13 cellular contexts compared by ENCODE assay signal in genomic region chr15:90819390-90819789, GRCh38. TPM values are rescaled to one million over a fixed set of nuclear protein-coding genes. Genes with fewer than 3 reads are reported as not detected.
DNase-seq lines count a peak whose midpoint lies in the region; ATAC-seq and TF ChIP-seq lines count a peak whose summit lies in the region.
"Had no signal": no experiment of that assay in that cellular context is flagged by ENCODE, and none has a peak within 500 bp of the region (broad histone marks: within the 10 kb centered on the region; RNA-seq: fewer than 3 reads in every experiment).

No MANE protein-coding gene starts in this region.

- no peaks in the 10 kb centered on the region for H3K27me3 Mint-ChIP-seq in stimulated activated naive CD8-positive, alpha-beta T cell treated with anti-CD3 and anti-CD28 coated beads, Interleukin-15, Interleukin-2, amounts not matched to agents 100 ng/mL and 50 ng/mL, for 24 hours
- no peaks in the 10 kb centered on the region for H3K27me3 Mint-ChIP-seq in activated T-helper 2 cell treated with anti-CD3 and anti-CD28 coated beads, Interferon-gamma antibody, Interleukin-2, Interleukin-4, amounts not matched to agents 10 μg/mL and 5 μg/mL and 100 μg/mL, durations not matched to agents 14 hours and 24 hours and 36 hours (ENCODE audit: low read depth)

- H3K9me3 ChIP-seq in esophagus muscularis mucosa, result no peaks in the 10 kb centered on the region
- H3K9me3 ChIP-seq in ascending aorta, result no peaks in the 10 kb centered on the region
- H3K9me3 ChIP-seq: BE2C, left lung had no signal

- peaks cover 16% of the 10 kb centered on the region for H3K36me3 Mint-ChIP-seq in stimulated activated naive CD8-positive, alpha-beta T cell treated with anti-CD3 and anti-CD28 coated beads, Interleukin-15, Interleukin-2, amounts not matched to agents 100 ng/mL and 50 ng/mL, for 24 hours (ENCODE audit: low read depth)
- peaks cover 17% of the 10 kb centered on the region for H3K36me3 Mint-ChIP-seq in activated T-helper 2 cell treated with anti-CD3 and anti-CD28 coated beads, Interferon-gamma antibody, Interleukin-2, Interleukin-4, amounts not matched to agents 10 μg/mL and 5 μg/mL and 100 μg/mL, durations not matched to agents 14 hours and 24 hours and 36 hours (ENCODE audit: low read depth)

- TF ChIP-seq CTCF in esophagus muscularis mucosa (IDR thresholded peaks at IDR 0.05), result no peak
- TF ChIP-seq CTCF in ascending aorta (IDR thresholded peaks at IDR 0.05), result no peak

- no peak overlapping the region for H3K4me3 ChIP-seq in esophagus muscularis mucosa
- H3K4me3 ChIP-seq in ascending aorta, result no peak overlapping the region
- H3K4me3 ChIP-seq: cardiac muscle cell, left lung had no signal

- no peak for TF ChIP-seq POLR2A in esophagus muscularis mucosa (IDR thresholded peaks at IDR 0.05; ENCODE audit: low read depth)

- H3K27ac ChIP-seq in esophagus muscularis mucosa (replicated peaks in 1 of 4), result no peak overlapping the region
- no peak overlapping the region for H3K27ac ChIP-seq in ascending aorta
- H3K27ac ChIP-seq: cardiac muscle cell, KMS-11 had no signal

- H3K36me3 ChIP-seq in esophagus muscularis mucosa (no peaks in the 10 kb centered on the region), ascending aorta (no peaks in the 10 kb centered on the region)
- H3K36me3 ChIP-seq: BE2C, cardiac muscle cell, left lung had no signal

- no CpG with 5 or more reads among the region's 6 CpGs for WGBS in esophagus muscularis mucosa

- no peak overlapping the region for H3K4me3 Mint-ChIP-seq in stimulated activated naive CD8-positive, alpha-beta T cell treated with anti-CD3 and anti-CD28 coated beads, Interleukin-15, Interleukin-2, amounts not matched to agents 100 ng/mL and 50 ng/mL, for 24 hours
- H3K4me3 Mint-ChIP-seq in activated T-helper 2 cell treated with anti-CD3 and anti-CD28 coated beads, Interferon-gamma antibody, Interleukin-2, Interleukin-4, amounts not matched to agents 10 μg/mL and 5 μg/mL and 100 μg/mL, durations not matched to agents 14 hours and 24 hours and 36 hours (ENCODE audit: low read depth), result peak overlapping the region; percentile 13

- peak overlapping the region; percentile 52 for H3K27ac Mint-ChIP-seq in stimulated activated naive CD8-positive, alpha-beta T cell treated with anti-CD3 and anti-CD28 coated beads, Interleukin-15, Interleukin-2, amounts not matched to agents 100 ng/mL and 50 ng/mL, for 24 hours
- H3K27ac Mint-ChIP-seq in activated T-helper 2 cell treated with anti-CD3 and anti-CD28 coated beads, Interferon-gamma antibody, Interleukin-2, Interleukin-4, amounts not matched to agents 10 μg/mL and 5 μg/mL and 100 μg/mL, durations not matched to agents 14 hours and 24 hours and 36 hours, result peak overlapping the region; percentile 86

- H3K4me1 ChIP-seq in esophagus muscularis mucosa, result peaks cover 0 to 12% (median 11%) of the 10 kb centered on the region in 4 donors
- H3K4me1 ChIP-seq in ascending aorta, result no peaks in the 10 kb centered on the region

- H3K4me1 Mint-ChIP-seq in stimulated activated naive CD8-positive, alpha-beta T cell treated with anti-CD3 and anti-CD28 coated beads, Interleukin-15, Interleukin-2, amounts not matched to agents 100 ng/mL and 50 ng/mL, for 24 hours (ENCODE audit: low read depth), result peaks cover 52% of the 10 kb centered on the region
- peaks cover 60% of the 10 kb centered on the region for H3K4me1 Mint-ChIP-seq in activated T-helper 2 cell treated with anti-CD3 and anti-CD28 coated beads, Interferon-gamma antibody, Interleukin-2, Interleukin-4, amounts not matched to agents 10 μg/mL and 5 μg/mL and 100 μg/mL, durations not matched to agents 14 hours and 24 hours and 36 hours (ENCODE audit: low read depth)

- no peak for DNase-seq in stimulated activated naive CD8-positive, alpha-beta T cell treated with anti-CD3 and anti-CD28 coated beads, Interleukin-15, Interleukin-2, amounts not matched to agents 100 U/mL and 50 U/mL, for 24 hours
- no peak for DNase-seq in activated T-helper 2 cell treated with anti-CD3 and anti-CD28 coated beads, Interferon-gamma antibody, Interleukin-2, Interleukin-4, amounts not matched to agents 10 μg/mL and 5 μg/mL and 100 μg/mL, durations not matched to agents 14 hours and 24 hours and 36 hours (ENCODE audit: low spot score)
- DNase-seq in mesenteric fat pad (ENCODE audit: low spot score), result peak; percentile 43
- no peak for DNase-seq in esophagus muscularis mucosa (ENCODE audit: extremely low spot score)
- no peak for DNase-seq in ascending aorta (ENCODE audit: low spot score in 2 of 2)
- DNase-seq: BE2C; effector memory CD4-positive, alpha-beta T cell; NCI-H2171 treated with DMSO at 0.1 percent for 48 hours had no signal

- no peaks in the 10 kb centered on the region for H3K9me3 Mint-ChIP-seq in stimulated activated naive CD8-positive, alpha-beta T cell treated with anti-CD3 and anti-CD28 coated beads, Interleukin-15, Interleukin-2, amounts not matched to agents 100 ng/mL and 50 ng/mL, for 24 hours
- no peaks in the 10 kb centered on the region for H3K9me3 Mint-ChIP-seq in activated T-helper 2 cell treated with anti-CD3 and anti-CD28 coated beads, Interferon-gamma antibody, Interleukin-2, Interleukin-4, amounts not matched to agents 10 μg/mL and 5 μg/mL and 100 μg/mL, durations not matched to agents 14 hours and 24 hours and 36 hours

- no peaks in the 10 kb centered on the region for H3K27me3 ChIP-seq in esophagus muscularis mucosa
- no peaks in the 10 kb centered on the region for H3K27me3 ChIP-seq in ascending aorta
- H3K27me3 ChIP-seq: BE2C, cardiac muscle cell, left lung had no signal

- intact Hi-C loops in activated T-helper 2 cell treated with anti-CD3 and anti-CD28 coated beads, Interferon-gamma antibody, Interleukin-2, Interleukin-4, amounts not matched to agents 10 μg/mL and 5 μg/mL and 100 μg/mL, durations not matched to agents 14 hours and 24 hours and 36 hours (cut with micrococcal nuclease), result loop anchor here (5.0 kb wide), 2 partner anchors 68 to 172 kb away; no protein-coding TSS in a partner anchor
- intact Hi-C loops in esophagus muscularis mucosa (cut with DNase I) (no loop called here), ascending aorta (cut with DNase I) (no loop called here)

- no peak for ATAC-seq in stimulated activated naive CD8-positive, alpha-beta T cell treated with anti-CD3 and anti-CD28 coated beads, Interleukin-15, Interleukin-2, amounts not matched to agents 100 U/mL and 50 U/mL, for 24 hours
- ATAC-seq in GM18907 (IDR thresholded peaks at IDR 0.05; ENCODE audit: unreplicated experiment), result no peak
- ATAC-seq: left lung had no signal

- TF ChIP-seq EP300 in esophagus muscularis mucosa (IDR thresholded peaks at IDR 0.05), result no peak

RNA-seq across cellular contexts. Expression of gene FURIN, which starts 49.0 kb away (rescaled TPM):
- 564 and 570 TPM in 2 replicates for total RNA-seq in activated T-helper 2 cell treated with anti-CD3 and anti-CD28 coated beads, Interferon-gamma antibody, Interleukin-2, Interleukin-4, amounts not matched to agents 10 μg/mL and 5 μg/mL and 100 μg/mL, durations not matched to agents 14 hours and 24 hours and 36 hours
- 99.8 TPM for total RNA-seq in mesenteric fat pad
- 10 to 100 TPM; 39.0 to 84.0 (median 80.3) TPM for total RNA-seq in esophagus muscularis mucosa
- total RNA-seq in ascending aorta, result 86.3 TPM
